8 cellular contexts compared by ENCODE assay signal in the genomic region with DNA sequence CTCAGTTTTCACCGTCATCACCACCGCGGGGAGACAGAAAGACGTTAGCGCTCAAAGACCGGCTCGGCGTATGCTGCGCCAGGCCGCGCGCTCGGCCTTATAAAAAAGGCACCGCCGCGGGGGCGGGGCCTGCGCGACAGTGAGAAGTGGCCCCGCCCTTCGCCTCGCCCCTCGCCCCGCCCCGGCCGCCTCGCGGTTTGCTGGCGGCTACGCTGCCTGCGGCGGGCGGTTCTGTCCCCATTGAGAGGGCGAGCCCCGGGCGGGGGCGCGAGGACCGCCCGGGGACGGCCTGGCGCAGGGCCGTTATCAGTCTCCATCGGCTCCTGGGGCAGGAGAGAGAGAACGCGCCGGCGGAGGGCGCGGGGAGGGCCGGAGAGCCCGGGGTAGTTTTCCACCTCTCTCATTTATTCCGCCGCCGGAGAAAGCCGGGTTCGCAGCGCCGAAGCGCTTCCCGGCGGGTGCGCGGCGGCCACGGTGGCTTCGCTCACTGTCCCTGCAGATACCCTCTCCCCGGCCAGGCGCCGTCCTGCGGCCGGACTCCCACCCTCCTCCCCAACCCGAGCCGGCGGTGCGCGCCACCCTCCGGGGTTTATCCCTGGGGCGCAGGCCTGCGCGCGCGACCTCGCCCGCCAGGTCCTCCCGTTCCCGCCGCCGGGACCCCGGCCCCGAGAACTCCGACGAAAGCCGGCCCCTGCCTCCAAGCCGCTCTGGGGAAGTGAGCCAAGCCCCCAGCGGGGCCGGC.
DNase-seq lines count a peak whose midpoint lies in the region; TF ChIP-seq lines count a peak whose summit lies in the region.

No MANE protein-coding gene starts in this region.

- H3K27ac ChIP-seq in H9 (ENCODE audit: insufficient read length, low read depth, low read length) = no peak overlapping the region
- H3K27ac ChIP-seq in SJCRH30 = peak overlapping the region; percentile 42
- H3K27ac ChIP-seq in neutrophil = peak overlapping the region; percentile 100
- peak overlapping the region; percentile 99 for H3K27ac ChIP-seq in substantia nigra (ENCODE audit: low read depth, low read length, poor library complexity, severe bottlenecking)

- H2AK5ac ChIP-seq in H9 (ENCODE audit: insufficient read length, low read length) = no peak overlapping the region

- H3K27me3 ChIP-seq in H9 (ENCODE audit: insufficient read depth, low read length) (no peaks in the 10 kb centered on the region; the same call in 1 of the 2 replicates), SJCRH30 (no peaks in the 10 kb centered on the region), neutrophil (no peaks in the 10 kb centered on the region)

- H3K56ac ChIP-seq in H9 (ENCODE audit: insufficient read length, low read depth, low read length) = no peak overlapping the region

- H3K4me3 ChIP-seq in SJCRH30 = peak overlapping the region; percentile 61
- H3K4me3 ChIP-seq in neutrophil (ENCODE audit: low read depth in 1 of 2, low read length in 1 of 2) = peak overlapping the region; percentile 83 to 99

- H3K36me3 Mint-ChIP-seq in H9 (ENCODE audit: insufficient read depth in 1 of 3, low read depth in 3 of 3) = peaks cover 29 to 35% (median 33%) of the 10 kb centered on the region in 3 experiments

- no peaks in the 10 kb centered on the region; the same call in 1 of the 2 replicates for H3K4me1 ChIP-seq in H9 (ENCODE audit: insufficient read depth, low read length)
- H3K4me1 ChIP-seq in SJCRH30 = no peaks in the 10 kb centered on the region
- H3K4me1 ChIP-seq in neutrophil (ENCODE audit: control insufficient read depth in 1 of 2, insufficient read depth in 1 of 2, low read depth in 1 of 2, low read length in 1 of 2) = peaks cover 54 to 69% of the 10 kb centered on the region in 2 experiments

- no peak for TF ChIP-seq CTCF in H9 (conservative IDR thresholded peaks at IDR 0.05)
- TF ChIP-seq CTCF in neutrophil (IDR thresholded peaks at IDR 0.05) = no peak

- peak overlapping the region; percentile 85 to 98 for H3K4me3 Mint-ChIP-seq in H9

- peaks cover 23 to 36% of the 10 kb centered on the region in 2 experiments for H3K4me1 Mint-ChIP-seq in H9

- H3K9me3 ChIP-seq in H9 (ENCODE audit: control insufficient read depth, low read depth, low read length) (no peaks in the 10 kb centered on the region), SJCRH30 (replicated peaks) (no peaks in the 10 kb centered on the region), neutrophil (peaks cover 11% of the 10 kb centered on the region)

- DNase-seq in GDM1 (lab: John Stamatoyannopoulos, UW) = peak; percentile 54
- peak; percentile 89 for DNase-seq in H9
- peak; percentile 90 for DNase-seq in M059J (ENCODE audit: low read depth)
- peak; percentile 85 to 89 for DNase-seq in SJCRH30
- DNase-seq in activated naive CD4-positive, alpha-beta T cell treated with Interleukin-2 at 50 U/mL for 16 hours = peak; percentile 95
- peak; percentile 84 for DNase-seq in foreskin melanocyte
- DNase-seq in substantia nigra (lab: John Stamatoyannopoulos, UW) = peak; percentile 81 to 99 (median 95)

- H3T11ph ChIP-seq in H9 (ENCODE audit: low read length) = no peak overlapping the region

- H3K23me2 ChIP-seq in H9 (ENCODE audit: insufficient read length, low read depth, low read length, poor library complexity, severe bottlenecking) = peaks cover 18% of the 10 kb centered on the region

- H4K20me1 ChIP-seq in H9 (ENCODE audit: control insufficient read depth, insufficient read depth, insufficient read length) = no peaks in the 10 kb centered on the region

- 0 out of 2 replicates have a peak overlapping the region, but pooled peaks have one; percentile 13 for H3K4ac ChIP-seq in H9 (ENCODE audit: low read depth, low read length)

- peak overlapping the region in 2 of 3 experiments; percentile 91 to 98; a peak in 5 of 7 replicates for H3K27ac Mint-ChIP-seq in H9

- H3K79me1 ChIP-seq in H9 (ENCODE audit: insufficient read depth, low read depth, low read length, poor library complexity, severe bottlenecking) = no peaks in the 10 kb centered on the region

- H3K9me3 Mint-ChIP-seq in H9 = no peaks in the 10 kb centered on the region; a peak in 2 of 5 replicates

- H3K9ac ChIP-seq in H9 (ENCODE audit: extremely low read depth, insufficient read length, low read length) = peak overlapping the region; percentile 80

- peak overlapping the region; percentile 94; the same call in 1 of the 2 replicates for H3K14ac ChIP-seq in H9 (ENCODE audit: insufficient read depth, low read length)

- H2BK120ac ChIP-seq in H9 (ENCODE audit: low read depth, low read length, poor library complexity, severe bottlenecking) = no peak overlapping the region

- peak overlapping the region; percentile 94 for H3K4me2 ChIP-seq in H9 (ENCODE audit: insufficient read depth, insufficient read length, low read length)

- H3K23ac ChIP-seq in H9 (ENCODE audit: insufficient read length, low read depth, low read length) = no peak overlapping the region

- H4K91ac ChIP-seq in H9 (ENCODE audit: insufficient read length, low read depth, low read length) = peak overlapping the region; percentile 68

- no peak overlapping the region for H4K5ac ChIP-seq in H9 (ENCODE audit: insufficient read length, low read depth, low read length)

- H2BK20ac ChIP-seq in H9 (ENCODE audit: low read depth, low read length, poor library complexity, severe bottlenecking) = no peak overlapping the region

- no peak overlapping the region for H2BK12ac ChIP-seq in H9 (ENCODE audit: insufficient read length, low read depth, low read length)

- H3K79me2 ChIP-seq in H9 (ENCODE audit: insufficient read depth, low read length) = no peaks in the 10 kb centered on the region

- no peak overlapping the region for H2AFZ ChIP-seq in H9 (ENCODE audit: low read length)

- no peak overlapping the region for H2BK15ac ChIP-seq in H9 (ENCODE audit: low read depth, low read length)

- WGBS in H9 (ENCODE audit: extremely low coverage, insufficient read length, low lambda C conversion rate) = no CpG with 5 or more reads among the region's 97 CpGs

- no peak overlapping the region for H4K8ac ChIP-seq in H9 (replicated peaks; ENCODE audit: insufficient read length, low read depth, low read length)

- H3K18ac ChIP-seq in H9 (ENCODE audit: insufficient read length, low read depth, low read length) = peak overlapping the region; percentile 72

- H3K36me3 ChIP-seq in SJCRH30 (no peaks in the 10 kb centered on the region), neutrophil (peaks cover 43% of the 10 kb centered on the region)

- H3K27me3 Mint-ChIP-seq in H9 (ENCODE audit: low read depth) = peaks cover 23% of the 10 kb centered on the region

- no peak overlapping the region for H2BK5ac ChIP-seq in H9 (ENCODE audit: insufficient read length, low read length)
